18 cellular contexts compared by ENCODE assay signal in the genomic region with DNA sequence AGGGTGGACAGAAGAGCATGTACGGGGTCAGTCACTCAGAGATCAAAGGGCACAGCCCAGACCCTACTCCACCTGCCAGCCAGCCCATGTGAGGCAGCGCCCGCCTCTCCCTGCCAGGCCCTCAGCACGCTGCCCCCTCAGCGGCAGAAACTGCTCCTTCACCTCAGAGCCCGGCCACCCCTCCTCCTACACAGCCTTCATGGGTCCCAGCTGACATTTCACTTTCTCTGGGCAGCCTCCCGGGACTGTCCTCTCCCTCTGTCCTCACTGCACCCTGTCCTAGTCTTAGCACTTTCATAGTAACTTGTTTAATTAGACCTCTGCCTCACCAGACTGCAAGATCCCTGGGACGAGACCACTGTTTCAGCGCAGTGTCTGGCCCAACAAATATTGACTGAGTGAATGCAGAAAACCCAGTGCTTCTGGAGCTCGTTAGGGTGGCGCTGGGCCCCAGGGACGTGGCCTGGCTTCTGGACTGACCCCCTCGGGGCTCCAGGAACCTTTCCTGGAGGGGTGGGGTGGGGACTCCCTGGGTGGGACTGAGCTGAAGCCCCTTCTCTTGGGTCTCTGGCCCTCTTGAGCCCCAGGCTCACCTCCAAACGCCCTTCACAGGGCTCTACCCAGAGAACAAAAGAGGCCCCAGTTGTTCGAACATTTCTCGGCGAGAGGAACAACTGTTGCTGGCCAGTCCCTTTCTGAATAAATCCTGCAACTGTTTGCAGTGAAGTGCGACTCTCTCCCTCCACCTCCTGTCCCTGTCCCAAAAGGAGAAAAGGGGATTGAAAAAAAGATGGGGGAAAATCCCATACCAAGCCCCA.
DNase-seq lines count a peak whose midpoint lies in the region; ATAC-seq, FAIRE-seq and TF ChIP-seq lines count a peak whose summit lies in the region.
"Had no signal": no experiment of that assay in that cellular context is flagged by ENCODE, and none has a peak within 500 bp of the region (broad histone marks: within the 10 kb centered on the region; RNA-seq: fewer than 3 reads in every experiment).

No MANE protein-coding gene starts in this region.

- H3K4me3 ChIP-seq in cardiac muscle cell: no peak overlapping the region
- H3K4me3 ChIP-seq: GM23338 had no signal

- no peak for TF ChIP-seq POLR2A in H54 (IDR thresholded peaks at IDR 0.05; ENCODE audit: low read depth, low read length)

- ATAC-seq in Right ventricle myocardium inferior: no peak
- ATAC-seq: activated CD8-positive, alpha-beta T cell treated with anti-CD3 and anti-CD28 coated beads, Interleukin-2, amount 10 ng/mL, durations not matched to agents 7 days and 5 days; activated T-helper 17 cell treated with anti-CD3 and anti-CD28 coated beads, Interleukin-2, amount 50 U/mL, for 72 hours; CD8-positive, alpha-beta T cell; GM23338 had no signal

- peak in 1 of 2 donors; percentile 34 for DNase-seq in cardiac muscle cell (ENCODE audit: low read depth in 1 of 2, low spot score in 1 of 2)
- no peak for DNase-seq in Right ventricle myocardium inferior (ENCODE audit: missing footprints)
- no peak for DNase-seq in glutamatergic neuron
- DNase-seq in type B pancreatic cell (ENCODE audit: extremely low spot score, unreplicated experiment): no peak
- DNase-seq in H54 (ENCODE audit: insufficient read length, low spot score): no peak
- DNase-seq in NCI-H1048 (lab: John Stamatoyannopoulos, UW): no peak
- no peak for DNase-seq in NCI-H2227 (lab: John Stamatoyannopoulos, UW; ENCODE audit: unreplicated experiment)
- DNase-seq: activated CD8-positive, alpha-beta T cell treated with anti-CD3 and anti-CD28 coated beads, Interleukin-2, amount 10 ng/mL, durations not matched to agents 7 days and 5 days; CD8-positive, alpha-beta T cell; midbrain; MM.1S; NCI-H2029; NCI-H526 had no signal

- H3K4me1 Mint-ChIP-seq in glutamatergic neuron (ENCODE audit: low read depth, unreplicated experiment) (peaks cover 50% of the 10 kb centered on the region), nephron (peaks cover 86% of the 10 kb centered on the region), type B pancreatic cell (ENCODE audit: unreplicated experiment) (peaks cover 71% of the 10 kb centered on the region)
- H3K4me1 Mint-ChIP-seq: activated T-helper 17 cell treated with anti-CD3 and anti-CD28 coated beads, Interleukin-2, amount 50 U/mL, for 72 hours had no signal

- peaks cover 89% of the 10 kb centered on the region for H3K4me1 ChIP-seq in cardiac muscle cell (ENCODE audit: low read depth)

- TF ChIP-seq CTCF in cardiac muscle cell (IDR thresholded peaks at IDR 0.05; ENCODE audit: low read depth, low read length): no peak
- TF ChIP-seq CTCF in glutamatergic neuron (IDR thresholded peaks at IDR 0.05; ENCODE audit: partially characterized antibody, unreplicated experiment): no peak
- no peak for TF ChIP-seq CTCF in nephron (IDR thresholded peaks at IDR 0.05; ENCODE audit: unreplicated experiment in 3 of 3)
- no peak for TF ChIP-seq CTCF in type B pancreatic cell (conservative IDR thresholded peaks at IDR 0.05)

- H3K27me3 Mint-ChIP-seq in glutamatergic neuron (ENCODE audit: unreplicated experiment) (peaks cover 11% of the 10 kb centered on the region), nephron (ENCODE audit: low read depth) (peaks cover 41% of the 10 kb centered on the region), type B pancreatic cell (no peaks in the 10 kb centered on the region)
- H3K27me3 Mint-ChIP-seq: activated T-helper 17 cell treated with anti-CD3 and anti-CD28 coated beads, Interleukin-2, amount 50 U/mL, for 72 hours had no signal

- no peaks in the 10 kb centered on the region for H3K9me3 ChIP-seq in cardiac muscle cell (ENCODE audit: low read depth)

- H3K27ac Mint-ChIP-seq in glutamatergic neuron (ENCODE audit: unreplicated experiment) (peak overlapping the region; percentile 71), nephron (peak overlapping the region; percentile 85 to 99 (median 92)), type B pancreatic cell (peak overlapping the region; percentile 82)
- H3K27ac Mint-ChIP-seq: activated CD8-positive, alpha-beta T cell treated with anti-CD3 and anti-CD28 coated beads, Interleukin-2, amount 10 ng/mL, durations not matched to agents 7 days and 5 days; activated T-helper 17 cell treated with anti-CD3 and anti-CD28 coated beads, Interleukin-2, amount 50 U/mL, for 72 hours; CD8-positive, alpha-beta T cell; GM23338 had no signal

- intact Hi-C loops in Right ventricle myocardium inferior (cut with DNase I): loop anchor here (5.0 kb wide), 1 partner anchor 41 kb away; no protein-coding TSS in a partner anchor

- no peaks in the 10 kb centered on the region for H3K36me3 ChIP-seq in cardiac muscle cell

- no peaks in the 10 kb centered on the region for H3K36me3 Mint-ChIP-seq in glutamatergic neuron (ENCODE audit: unreplicated experiment)
- no peaks in the 10 kb centered on the region for H3K36me3 Mint-ChIP-seq in nephron (ENCODE audit: low read depth)
- H3K36me3 Mint-ChIP-seq in type B pancreatic cell: no peaks in the 10 kb centered on the region

- peaks cover 2% of the 10 kb centered on the region for H3K9me3 Mint-ChIP-seq in glutamatergic neuron (ENCODE audit: unreplicated experiment)
- no peaks in the 10 kb centered on the region for H3K9me3 Mint-ChIP-seq in nephron
- no peaks in the 10 kb centered on the region for H3K9me3 Mint-ChIP-seq in type B pancreatic cell
- H3K9me3 Mint-ChIP-seq: activated T-helper 17 cell treated with anti-CD3 and anti-CD28 coated beads, Interleukin-2, amount 50 U/mL, for 72 hours; CD8-positive, alpha-beta T cell; GM23338 had no signal

- peak overlapping the region; percentile 93 for H3K27ac ChIP-seq in cardiac muscle cell

- H3K4me3 Mint-ChIP-seq in glutamatergic neuron (ENCODE audit: unreplicated experiment) (peak overlapping the region; percentile 58), nephron (peak overlapping the region; percentile 26 to 58 (median 51)), type B pancreatic cell (peak overlapping the region; percentile 67)
- H3K4me3 Mint-ChIP-seq: activated CD8-positive, alpha-beta T cell treated with anti-CD3 and anti-CD28 coated beads, Interleukin-2, amount 10 ng/mL, durations not matched to agents 7 days and 5 days; activated T-helper 17 cell treated with anti-CD3 and anti-CD28 coated beads, Interleukin-2, amount 50 U/mL, for 72 hours; CD8-positive, alpha-beta T cell; GM23338 had no signal

- no peaks in the 10 kb centered on the region for H3K27me3 ChIP-seq in cardiac muscle cell

- no peak for FAIRE-seq in H54 (lab: Jason Lieb, UNC)
- FAIRE-seq: A204.1, endothelial cell of umbilical vein had no signal
